ENCODE assay signal across 17 cellular contexts in genomic region chr16:11393366-11393765, GRCh38.
"Had no signal": no experiment of that assay in that cellular context is flagged by ENCODE, and none has a peak within 500 bp of the region (broad histone marks: within the 10 kb centered on the region; RNA-seq: fewer than 3 reads in every experiment).

No MANE protein-coding gene starts in this region.

- H3K9me3 Mint-ChIP-seq: activated CD4-positive, alpha-beta T cell treated with anti-CD3 and anti-CD28 coated beads, Interleukin-2, amount 10 ng/mL, durations not matched to agents 24 days and 14 days; activated CD8-positive, alpha-beta T cell treated with anti-CD3 and anti-CD28 coated beads for 36 hours; activated T-cell treated with anti-CD3 and anti-CD28 coated beads, Interleukin-2, amount 50 U/mL, for 24 hours; central memory CD8-positive, alpha-beta T cell; stimulated activated naive B cell treated with anti-CD40 and anti-IgM and Interleukin-4, amounts not matched to agents 10 μg/mL and 1 μg/mL and 100 μg/mL, for 72 hours; T-helper 1 cell treated with Interleukin-12 subunit alpha and Interleukin-12 subunit beta and Interleukin-4 antibody, amounts not matched to agents 30 μg/mL and 1 μg/mL, for 36 hours had no signal

- H3K4me3 ChIP-seq: coronary artery, esophagus muscularis mucosa, gastroesophageal sphincter, thoracic aorta had no signal

- H3K27ac Mint-ChIP-seq: activated CD4-positive, alpha-beta T cell treated with anti-CD3 and anti-CD28 coated beads, Interleukin-2, amount 10 ng/mL, durations not matched to agents 24 days and 14 days; activated CD8-positive, alpha-beta T cell treated with anti-CD3 and anti-CD28 coated beads for 36 hours; activated T-cell treated with anti-CD3 and anti-CD28 coated beads, Interleukin-2, amount 50 U/mL, for 24 hours; stimulated activated naive B cell treated with anti-CD40 and anti-IgM and Interleukin-4, amounts not matched to agents 10 μg/mL and 1 μg/mL and 100 μg/mL, for 72 hours; T-helper 1 cell treated with Interleukin-12 subunit alpha and Interleukin-12 subunit beta and Interleukin-4 antibody, amounts not matched to agents 30 μg/mL and 1 μg/mL, for 36 hours had no signal

- H3K27ac ChIP-seq: brain microvascular endothelial cell, coronary artery, esophagus muscularis mucosa, gastroesophageal sphincter, thoracic aorta had no signal

- H3K9me3 ChIP-seq: esophagus muscularis mucosa, gastroesophageal sphincter, thoracic aorta had no signal

- DNase-seq: activated CD4-positive, alpha-beta T cell treated with anti-CD3 and anti-CD28 coated beads, Interleukin-2, amount 10 ng/mL, durations not matched to agents 24 days and 14 days; activated CD8-positive, alpha-beta T cell treated with anti-CD3 and anti-CD28 coated beads for 36 hours; activated naive CD4-positive, alpha-beta T cell treated with anti-CD3 and anti-CD28 coated beads, Interleukin-2, amount 50 U/mL, for 16 hours; activated T-cell treated with anti-CD3 and anti-CD28 coated beads, Interleukin-2, amount 50 U/mL, for 24 hours; brain microvascular endothelial cell; effector CD4-positive, alpha-beta T cell; left colon; midbrain; stimulated activated naive B cell treated with anti-CD40 and anti-IgM and Interleukin-4, amounts not matched to agents 10 μg/mL and 1 μg/mL and 100 μg/mL, for 72 hours had no signal

- H3K4me1 Mint-ChIP-seq: central memory CD8-positive, alpha-beta T cell had no signal

- H3K27me3 Mint-ChIP-seq: activated CD4-positive, alpha-beta T cell treated with anti-CD3 and anti-CD28 coated beads, Interleukin-2, amount 10 ng/mL, durations not matched to agents 24 days and 14 days; activated CD8-positive, alpha-beta T cell treated with anti-CD3 and anti-CD28 coated beads for 36 hours; activated T-cell treated with anti-CD3 and anti-CD28 coated beads, Interleukin-2, amount 50 U/mL, for 24 hours; central memory CD8-positive, alpha-beta T cell; stimulated activated naive B cell treated with anti-CD40 and anti-IgM and Interleukin-4, amounts not matched to agents 10 μg/mL and 1 μg/mL and 100 μg/mL, for 72 hours had no signal

- FAIRE-seq: endothelial cell of umbilical vein had no signal

- ATAC-seq: activated CD8-positive, alpha-beta T cell treated with anti-CD3 and anti-CD28 coated beads for 36 hours; gastroesophageal sphincter; left colon; sciatic nerve; stimulated activated naive B cell treated with anti-CD40 and anti-IgM and Interleukin-4, amounts not matched to agents 10 μg/mL and 1 μg/mL and 100 μg/mL, for 72 hours had no signal

- H3K4me3 Mint-ChIP-seq: activated CD4-positive, alpha-beta T cell treated with anti-CD3 and anti-CD28 coated beads, Interleukin-2, amount 10 ng/mL, durations not matched to agents 24 days and 14 days; activated CD8-positive, alpha-beta T cell treated with anti-CD3 and anti-CD28 coated beads for 36 hours; activated T-cell treated with anti-CD3 and anti-CD28 coated beads, Interleukin-2, amount 50 U/mL, for 24 hours; central memory CD8-positive, alpha-beta T cell; stimulated activated naive B cell treated with anti-CD40 and anti-IgM and Interleukin-4, amounts not matched to agents 10 μg/mL and 1 μg/mL and 100 μg/mL, for 72 hours; T-helper 1 cell treated with Interleukin-12 subunit alpha and Interleukin-12 subunit beta and Interleukin-4 antibody, amounts not matched to agents 30 μg/mL and 1 μg/mL, for 36 hours had no signal

- H3K27me3 ChIP-seq: brain microvascular endothelial cell, gastroesophageal sphincter had no signal

- H3K36me3 Mint-ChIP-seq: stimulated activated naive B cell treated with anti-CD40 and anti-IgM and Interleukin-4, amounts not matched to agents 10 μg/mL and 1 μg/mL and 100 μg/mL, for 72 hours had no signal

- H3K36me3 ChIP-seq: brain microvascular endothelial cell, esophagus muscularis mucosa, gastroesophageal sphincter, thoracic aorta had no signal
